13 cellular contexts compared by ENCODE assay signal in genomic region chr4:82500830-82501229, GRCh38.
DNase-seq lines count a peak whose midpoint lies in the region; ATAC-seq and FAIRE-seq lines count a peak whose summit lies in the region.
"Had no signal": no experiment of that assay in that cellular context is flagged by ENCODE, and none has a peak within 500 bp of the region (broad histone marks: within the 10 kb centered on the region; RNA-seq: fewer than 3 reads in every experiment).

No MANE protein-coding gene starts in this region.

- ATAC-seq in T-cell (replicated peaks in 1 of 4) = no peak
- ATAC-seq: HepG2, left lobe of liver, T-helper 17 cell had no signal

- no peaks in the 10 kb centered on the region for H3K4me1 Mint-ChIP-seq in T-cell
- H3K4me1 Mint-ChIP-seq: B cell, T-helper 17 cell had no signal

- no peaks in the 10 kb centered on the region for H3K36me3 ChIP-seq in H7 (replicated peaks; ENCODE audit: control insufficient read depth, insufficient read depth, low read length)
- H3K36me3 ChIP-seq: thyroid gland had no signal

- peaks cover 0 to 1% of the 10 kb centered on the region in 2 donors for H3K27me3 Mint-ChIP-seq in T-cell
- H3K27me3 Mint-ChIP-seq: B cell had no signal

- H3K9me3 Mint-ChIP-seq in T-cell = no peaks in the 10 kb centered on the region

- FAIRE-seq in islet of Langerhans (lab: Jason Lieb, UNC) = peak; percentile 93
- FAIRE-seq: HepG2 had no signal

- POLR2A ChIA-PET in T-cell (lab: Charles Lee) = no interaction called here

- no peak overlapping the region for H3K4me3 ChIP-seq in H7 (ENCODE audit: insufficient read depth, low read depth, low read length)
- H3K4me3 ChIP-seq: thyroid gland had no signal

- CTCF ChIA-PET in T-cell (lab: Charles Lee) = no interaction called here

- no peak overlapping the region for H3K27ac Mint-ChIP-seq in T-cell
- H3K27ac Mint-ChIP-seq: B cell, T-helper 17 cell had no signal

- no peaks in the 10 kb centered on the region for H3K36me3 Mint-ChIP-seq in T-cell

- H3K4me3 Mint-ChIP-seq in T-cell = no peak overlapping the region
- H3K4me3 Mint-ChIP-seq: B cell, T-helper 17 cell had no signal

- H3K27me3 ChIP-seq in H7 (ENCODE audit: control insufficient read depth, insufficient read depth, low read length) = no peaks in the 10 kb centered on the region
- H3K27me3 ChIP-seq: thyroid gland had no signal

- peak; percentile 47 for DNase-seq in H7
- peak; percentile 98 for DNase-seq in NCI-H2029 treated with DMSO at 0.1 percent for 48 hours (lab: John Stamatoyannopoulos, UW)
- peak; percentile 96 for DNase-seq in NCI-H69 (lab: John Stamatoyannopoulos, UW)
- DNase-seq in T-cell = no peak
- no peak for DNase-seq in epidermal melanocyte (ENCODE audit: insufficient read length, low spot score)
- no peak for DNase-seq in activated naive CD4-positive, alpha-beta T cell (lab: John Stamatoyannopoulos, UW)
- DNase-seq: DND-41, T-helper 17 cell, thyroid gland had no signal

Comparison
In these comparisons a context has a peak if more than half of its experiments do, and no peak if none do; other contexts are left out.
1. DNase-seq: peak in H7 (single experiment), NCI-H2029 treated with DMSO at 0.1 percent for 48 hours (single experiment) and NCI-H69 (single experiment); none in T-cell (0 of 34), epidermal melanocyte (single experiment) and activated naive CD4-positive, alpha-beta T cell (0 of 4).